10 cellular contexts compared by ENCODE assay signal in the genomic region with DNA sequence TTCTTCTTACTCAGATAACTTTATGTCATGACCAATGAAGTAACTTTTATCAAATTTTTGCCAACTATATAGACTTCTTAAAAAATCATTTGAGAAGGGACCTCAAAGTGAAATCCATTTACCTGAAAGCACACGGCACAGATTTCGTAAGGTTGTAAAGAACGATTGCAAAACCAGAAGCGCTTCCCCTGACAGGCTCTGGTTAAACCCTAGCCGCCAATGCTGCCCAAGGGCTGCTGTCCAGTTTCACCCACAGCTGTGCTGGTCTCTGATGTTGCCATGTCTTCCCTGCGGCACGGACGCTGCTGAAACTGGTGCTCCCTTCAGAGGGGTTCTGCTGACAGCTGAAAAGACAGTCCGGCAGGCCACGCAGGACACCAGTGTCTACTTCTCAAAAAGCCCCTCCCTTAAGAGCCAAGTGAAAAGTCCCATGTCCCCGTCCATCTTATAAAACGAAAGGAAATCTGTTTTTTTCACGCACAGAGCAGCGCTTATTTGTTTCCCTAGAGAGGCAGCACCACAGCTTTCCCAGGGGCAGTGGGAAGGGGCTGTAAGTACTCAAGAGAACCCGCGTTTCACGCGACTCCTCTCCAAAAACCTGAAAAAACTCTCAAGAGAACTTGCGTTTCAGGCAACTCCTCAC. TPM values are rescaled to one million over a fixed set of nuclear protein-coding genes. Genes with fewer than 3 reads are reported as not detected.
A peak's percentile ranks its signal among the peaks of the same experiment; 100 is the strongest.
DNase-seq lines count a peak whose midpoint lies in the region; ATAC-seq and TF ChIP-seq lines count a peak whose summit lies in the region.
"Had no signal": no experiment of that assay in that cellular context is flagged by ENCODE, and none has a peak within 500 bp of the region (broad histone marks: within the 10 kb centered on the region; RNA-seq: fewer than 3 reads in every experiment).

No MANE protein-coding gene starts in this region.

- BruUV-seq in Caco-2 (replicated peaks; lab: Mats Ljungman, UMichigan) = no TSS peak

- ATAC-seq in heart left ventricle (peak in 3 of 4 donors; percentile 35 to 58 (median 45)), HG03432 (IDR thresholded peaks at IDR 0.05; ENCODE audit: unreplicated experiment) (no peak)

- 39 to 64% (median 52%) methylated on average over 19 of the region's 19 CpGs for WGBS in heart left ventricle, 4 donors

- peak overlapping the region; percentile 45 to 85 (median 76) for H3K27ac ChIP-seq in heart left ventricle
- peak overlapping the region; percentile 13 for H3K27ac ChIP-seq in parathyroid adenoma

- H3K36me3 ChIP-seq in Caco-2 (ENCODE audit: control insufficient read depth, insufficient read depth, low read length) (no peaks in the 10 kb centered on the region; the same call in 1 of the 2 replicates), heart left ventricle (no peaks in the 10 kb centered on the region), parathyroid adenoma (ENCODE audit: control insufficient read depth, insufficient read depth, low read length) (no peaks in the 10 kb centered on the region)

- no peak overlapping the region for H3K9ac ChIP-seq in parathyroid adenoma

- no peak for TF ChIP-seq POLR2A in heart left ventricle (IDR thresholded peaks at IDR 0.05)

- DNase-seq in Caco-2 = peak in 1 of 2 experiments; percentile 51
- peak; percentile 77 for DNase-seq in amniotic epithelial cell (ENCODE audit: low read depth)
- DNase-seq in heart left ventricle = peak in 1 of 5 donors; percentile 55
- no peak for DNase-seq in ureter (ENCODE audit: low spot score)
- no peak for DNase-seq in DMS 273 (lab: John Stamatoyannopoulos, UW; ENCODE audit: unreplicated experiment)
- DNase-seq in GM03348 (ENCODE audit: low spot score) = no peak
- DNase-seq: activated CD4-positive, alpha-beta T cell treated with anti-CD3 and anti-CD28 coated beads, Interleukin-2, amount 50 U/mL, for 4 hours; stimulated activated naive CD4-positive, alpha-beta T cell had no signal

- H3K9me3 Mint-ChIP-seq in Caco-2 (ENCODE audit: unreplicated experiment) = no peaks in the 10 kb centered on the region

- peak overlapping the region; percentile 82 for H3K27ac Mint-ChIP-seq in Caco-2 (ENCODE audit: unreplicated experiment)

- H3K4me3 Mint-ChIP-seq in Caco-2 (ENCODE audit: unreplicated experiment) = no peak overlapping the region

- H3K79me2 ChIP-seq in parathyroid adenoma = peaks cover 46% of the 10 kb centered on the region

- POLR2A ChIA-PET in Caco-2 (lab: Charles Lee) = no interaction called here

- no peaks in the 10 kb centered on the region for H3K9me3 ChIP-seq in Caco-2
- no peaks in the 10 kb centered on the region for H3K9me3 ChIP-seq in heart left ventricle
- no peaks in the 10 kb centered on the region for H3K9me3 ChIP-seq in parathyroid adenoma (ENCODE audit: control insufficient read depth, low read length)

- H3K27me3 ChIP-seq in Caco-2 (replicated peaks; ENCODE audit: control insufficient read depth, insufficient read depth, low read length) (no peaks in the 10 kb centered on the region), heart left ventricle (no peaks in the 10 kb centered on the region), parathyroid adenoma (ENCODE audit: control insufficient read depth, insufficient read depth, low read length) (no peaks in the 10 kb centered on the region)

- intact Hi-C loops in Caco-2 (cut with micrococcal nuclease; ENCODE audit: unreplicated experiment) = no loop called here
- intact Hi-C loops in heart left ventricle (cut with DNase I) = loop anchor here in 1 of 10 donors (5.0 kb wide), 1 partner anchor 74 kb away; no protein-coding TSS in a partner anchor

- peaks cover 22% of the 10 kb centered on the region for H3K36me3 Mint-ChIP-seq in Caco-2 (ENCODE audit: insufficient read depth, unreplicated experiment)

- H3K27me3 Mint-ChIP-seq in Caco-2 (ENCODE audit: insufficient read depth, unreplicated experiment) = no peaks in the 10 kb centered on the region

- H3K4me2 ChIP-seq in parathyroid adenoma (ENCODE audit: low read length) = no peak overlapping the region

- TF ChIP-seq CTCF in Caco-2 (IDR thresholded peaks at IDR 0.05; ENCODE audit: insufficient read depth in 1 of 2, low read depth in 1 of 2, low read length in 1 of 2, severe bottlenecking in 1 of 2, unreplicated experiment in 1 of 2) = no peak
- TF ChIP-seq CTCF in heart left ventricle (IDR thresholded peaks at IDR 0.05) = no peak
- no peak for TF ChIP-seq CTCF in parathyroid adenoma (IDR thresholded peaks at IDR 0.05)

- H3K4me1 Mint-ChIP-seq in Caco-2 (ENCODE audit: low read depth, unreplicated experiment) = peaks cover 43% of the 10 kb centered on the region

- H3K4me3 ChIP-seq in Caco-2 (ENCODE audit: low read depth, low read length) (no peak overlapping the region), heart left ventricle (peak overlapping the region in 9 of 12 donors; percentile 9 to 45 (median 34)), parathyroid adenoma (ENCODE audit: low read depth, low read length) (no peak overlapping the region)

- H3K4me1 ChIP-seq in Caco-2 = peaks cover 24% of the 10 kb centered on the region
- peaks cover 0 to 70% (median 46%) of the 10 kb centered on the region in 12 donors for H3K4me1 ChIP-seq in heart left ventricle
- H3K4me1 ChIP-seq in parathyroid adenoma = no peaks in the 10 kb centered on the region

- no peak overlapping the region for H2AFZ ChIP-seq in parathyroid adenoma

- CTCF ChIA-PET in Caco-2 (lab: Charles Lee) = no interaction called here

RNA-seq across cellular contexts. Expression of gene GNA12, which starts 32.5 kb away (rescaled TPM):
- total RNA-seq in Caco-2 (2022) (59.3 and 63.8 TPM in 2 replicates), heart left ventricle (10 to 100 TPM; 30.0 to 56.5 (median 34.9) TPM), ureter (41.8 TPM)
- polyA plus RNA-seq in heart left ventricle = 10 to 100 TPM; 10.7 to 39.3 TPM

Comparison
In these comparisons a context has a peak if more than half of its experiments do, and no peak if none do; other contexts are left out.
1. H3K4me3 ChIP-seq: peak in heart left ventricle (9 of 12); none in Caco-2 (single experiment) and parathyroid adenoma (single experiment).